In the genomic region with DNA sequence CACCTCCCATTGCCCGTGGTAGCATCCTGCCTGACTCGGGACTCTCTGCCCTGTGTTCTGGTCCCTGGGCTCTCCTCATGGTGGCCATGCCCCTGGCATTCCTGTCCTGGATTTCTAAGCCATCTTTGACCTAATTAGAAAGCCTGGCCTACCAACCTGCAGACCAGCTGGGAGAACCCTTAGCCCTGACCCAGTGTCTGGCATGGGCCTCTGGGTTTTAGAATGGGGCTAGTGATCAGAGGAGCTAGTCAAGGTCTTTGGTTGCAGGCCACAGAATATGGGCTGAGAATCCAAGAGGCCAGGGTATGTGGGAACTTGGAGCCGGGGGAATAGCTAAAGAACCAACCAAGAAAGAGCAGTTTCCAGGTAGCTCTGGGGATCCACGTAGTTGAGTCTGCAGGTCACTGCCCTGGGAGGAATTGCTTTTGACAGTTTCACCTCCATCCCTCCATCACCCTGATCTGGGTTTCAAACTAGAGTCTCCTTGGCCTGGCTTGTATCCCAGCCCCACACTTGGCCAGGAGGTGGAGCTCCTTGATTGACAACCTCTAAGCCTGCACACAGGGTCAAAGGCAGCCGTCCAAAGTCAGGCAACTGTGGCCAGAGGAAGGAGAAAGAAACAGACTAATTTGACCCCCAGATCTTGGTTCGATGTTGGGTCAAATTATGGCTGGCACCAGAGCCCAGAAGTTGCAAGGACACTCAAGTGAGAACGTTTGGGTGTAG, we compare ENCODE assay signal across 8 cellular contexts. TPM values are rescaled to one million over a fixed set of nuclear protein-coding genes. Genes with fewer than 3 reads are reported as not detected.
DNase-seq lines count a peak whose midpoint lies in the region; ATAC-seq and TF ChIP-seq lines count a peak whose summit lies in the region.

No MANE protein-coding gene starts in this region.

- ATAC-seq in HG02642 (IDR thresholded peaks at IDR 0.05; ENCODE audit: poor library complexity, unreplicated experiment) (peak; percentile 59), left colon (peak; percentile 88)

- no TSS peak for BruUV-seq in MCF 10A (replicated peaks; lab: Mats Ljungman, UMichigan)

- no peaks in the 10 kb centered on the region for H3K9me3 ChIP-seq in CD4-positive, alpha-beta memory T cell (ENCODE audit: control insufficient read depth in 1 of 2, low read length in 2 of 2)

- no peaks in the 10 kb centered on the region for H3K27me3 Mint-ChIP-seq in CD4-positive, alpha-beta memory T cell
- no peaks in the 10 kb centered on the region for H3K27me3 Mint-ChIP-seq in MCF 10A (ENCODE audit: insufficient read depth, unreplicated experiment)

- no peaks in the 10 kb centered on the region for H3K9me3 Mint-ChIP-seq in CD4-positive, alpha-beta memory T cell
- H3K9me3 Mint-ChIP-seq in MCF 10A (ENCODE audit: unreplicated experiment): no peaks in the 10 kb centered on the region

- no peaks in the 10 kb centered on the region for H3K36me3 ChIP-seq in CD4-positive, alpha-beta memory T cell (ENCODE audit: insufficient read depth, low read length)

- peaks cover 10% of the 10 kb centered on the region for H3K4me1 ChIP-seq in CD4-positive, alpha-beta memory T cell (ENCODE audit: insufficient read depth, low read length)

- H3K27ac ChIP-seq in CD4-positive, alpha-beta memory T cell (ENCODE audit: low read depth, low read length): no peak overlapping the region

- peak; percentile 42 to 58 (median 51) for DNase-seq in CD4-positive, alpha-beta memory T cell
- DNase-seq in T-helper 22 cell (ENCODE audit: low read depth): peak; percentile 18
- peak; percentile 65 for DNase-seq in MCF 10A (ENCODE audit: unreplicated experiment)
- peak; percentile 81 to 84 for DNase-seq in left colon
- peak; percentile 20 to 32 (median 24) for DNase-seq in stimulated activated CD4-positive, alpha-beta T cell treated with anti-CD3 and anti-CD28 coated beads, TNF-alpha, amount 100 ng/mL, for 1 hour (ENCODE audit: low read depth in 3 of 3, low spot score in 1 of 3)
- DNase-seq in HK-2 (ENCODE audit: unreplicated experiment): no peak
- DNase-seq in foreskin melanocyte: no peak

- H3K4me3 Mint-ChIP-seq in CD4-positive, alpha-beta memory T cell: peak overlapping the region in 1 of 8 donors; percentile 21
- H3K4me3 Mint-ChIP-seq in MCF 10A (ENCODE audit: unreplicated experiment): no peak overlapping the region

- CTCF ChIA-PET in CD4-positive, alpha-beta memory T cell (lab: Charles Lee; ENCODE audit: partially characterized antibody): interaction anchor here (0.8 to 8.8 kb wide), 21 partner anchors 8 to 219 kb away, joined by 3 to 157 read pairs (median 4); no protein-coding TSS in a partner anchor
- CTCF ChIA-PET in MCF 10A (lab: Yijun Ruan, JAX): interaction anchor here (0.6 to 2.6 kb wide), 21 partner anchors 9 to 284 kb away, joined by 3 to 15 read pairs (median 3); no protein-coding TSS in a partner anchor

- no peaks in the 10 kb centered on the region for H3K36me3 Mint-ChIP-seq in CD4-positive, alpha-beta memory T cell
- H3K36me3 Mint-ChIP-seq in MCF 10A (ENCODE audit: insufficient read depth, unreplicated experiment): no peaks in the 10 kb centered on the region

- POLR2A ChIA-PET in CD4-positive, alpha-beta memory T cell (lab: Charles Lee; ENCODE audit: partially characterized antibody): interaction anchor here (1.2 to 2.1 kb wide), 2 partner anchors 74 to 95 kb away, joined by 4 to 10 read pairs; no protein-coding TSS in a partner anchor
- POLR2A ChIA-PET in MCF 10A (lab: Yijun Ruan, JAX): interaction anchor here (0.8 to 2.1 kb wide), 3 partner anchors 56 to 111 kb away, joined by 4 to 12 read pairs (median 4); partner anchors contain the start of gene ABCG1

- intact Hi-C loops in CD4-positive, alpha-beta memory T cell (cut with micrococcal nuclease): loop anchor here (1.0 kb wide), 3 partner anchors 24 to 286 kb away; no protein-coding TSS in a partner anchor
- intact Hi-C loops in MCF 10A (cut with micrococcal nuclease): loop anchor here (1.0 kb wide), 2 partner anchors 55 to 94 kb away; partner anchors contain the start of gene ABCG1
- intact Hi-C loops in left colon (cut with DNase I, micrococcal nuclease): loop anchor here in 1 of 2 donors (10.0 kb wide), 1 partner anchor 91 kb away; no protein-coding TSS in a partner anchor

- H3K4me3 ChIP-seq in CD4-positive, alpha-beta memory T cell (ENCODE audit: low read length in 2 of 2): no peak overlapping the region

- peak overlapping the region in 3 of 7 donors; percentile 42 to 64 (median 59) for H3K27ac Mint-ChIP-seq in CD4-positive, alpha-beta memory T cell
- H3K27ac Mint-ChIP-seq in MCF 10A (ENCODE audit: low read depth, unreplicated experiment): no peak overlapping the region

- peaks cover 8 to 40% (median 20%) of the 10 kb centered on the region in 4 donors for H3K4me1 Mint-ChIP-seq in CD4-positive, alpha-beta memory T cell
- peaks cover under 1% of the 10 kb centered on the region for H3K4me1 Mint-ChIP-seq in MCF 10A (ENCODE audit: insufficient read depth, unreplicated experiment)

- peak; percentile 71 for TF ChIP-seq CTCF in MCF 10A (IDR thresholded peaks at IDR 0.05; ENCODE audit: unreplicated experiment)

- H3K27me3 ChIP-seq in CD4-positive, alpha-beta memory T cell (ENCODE audit: insufficient read depth, low read length): no peaks in the 10 kb centered on the region

RNA-seq across cellular contexts. Expression of gene ABCG1, which starts 54.7 kb away (rescaled TPM):
- total RNA-seq in CD4-positive, alpha-beta memory T cell: 1 to 10 TPM; 1.5 to 2.0 TPM
- 10 to 100 TPM; 17.0 to 19.6 TPM for polyA plus RNA-seq in CD4-positive, alpha-beta memory T cell
- total RNA-seq in MCF 10A (2022): 25.5 and 28.7 TPM in 2 replicates
- 10 to 100 TPM; 17.0 to 86.9 TPM for total RNA-seq in left colon

Comparison
In these comparisons a context has a peak if more than half of its experiments do, and no peak if none do; other contexts are left out.
1. DNase-seq: peak in CD4-positive, alpha-beta memory T cell (5 of 5), T-helper 22 cell (single experiment), MCF 10A (single experiment), left colon (2 of 2) and stimulated activated CD4-positive, alpha-beta T cell treated with anti-CD3 and anti-CD28 coated beads, TNF-alpha, amount 100 ng/mL, for 1 hour (3 of 3); none in HK-2 (single experiment) and foreskin melanocyte (single experiment).